ENCODE assay signal across 1 cellular context in the genomic region with DNA sequence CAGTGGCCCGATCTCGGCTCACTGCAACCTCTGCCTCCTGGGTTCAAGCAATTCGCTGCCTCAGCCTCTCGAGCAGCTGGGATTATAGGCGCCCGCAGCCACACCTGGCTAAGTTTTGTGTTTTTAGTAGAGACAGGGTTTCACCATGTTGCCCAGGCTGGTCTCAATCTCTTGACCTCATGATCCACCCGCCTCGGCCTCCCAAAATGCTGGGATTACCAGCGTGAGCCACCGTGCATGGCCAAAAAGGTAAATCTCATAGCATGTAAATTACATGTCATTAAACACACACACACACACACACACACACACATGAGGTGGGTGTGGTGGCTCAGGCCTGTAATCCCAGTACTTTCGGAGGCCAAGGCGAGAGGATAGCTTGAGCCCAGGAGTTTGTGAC.
TF ChIP-seq lines count a peak whose summit lies in the region.

No MANE protein-coding gene starts in this region.

TF ChIP-seq in K562, 482 proteins besides CTCF, POLR2A, EP300 and RAD21:
- TF ChIP-seq, protein P1, sequence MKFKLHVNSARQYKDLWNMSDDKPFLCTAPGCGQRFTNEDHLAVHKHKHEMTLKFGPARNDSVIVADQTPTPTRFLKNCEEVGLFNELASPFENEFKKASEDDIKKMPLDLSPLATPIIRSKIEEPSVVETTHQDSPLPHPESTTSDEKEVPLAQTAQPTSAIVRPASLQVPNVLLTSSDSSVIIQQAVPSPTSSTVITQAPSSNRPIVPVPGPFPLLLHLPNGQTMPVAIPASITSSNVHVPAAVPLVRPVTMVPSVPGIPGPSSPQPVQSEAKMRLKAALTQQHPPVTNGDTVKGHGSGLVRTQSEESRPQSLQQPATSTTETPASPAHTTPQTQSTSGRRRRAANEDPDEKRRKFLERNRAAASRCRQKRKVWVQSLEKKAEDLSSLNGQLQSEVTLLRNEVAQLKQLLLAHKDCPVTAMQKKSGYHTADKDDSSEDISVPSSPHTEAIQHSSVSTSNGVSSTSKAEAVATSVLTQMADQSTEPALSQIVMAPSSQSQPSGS (CRISPR knock-in tag; IDR thresholded peaks at IDR 0.05), result peak; percentile 73; the same call in 1 of the 2 replicates
- TF ChIP-seq ZNF124 (CRISPR knock-in tag; IDR thresholded peaks at IDR 0.05) (0 out of 2 replicates have a peak, but pooled peaks have one; percentile 77), FOXK1 (CRISPR knock-in tag; IDR thresholded peaks at IDR 0.05; ENCODE audit: borderline replicate concordance) (0 out of 2 replicates have a peak, but pooled peaks have one; percentile 65), EZH2 (IDR thresholded peaks at IDR 0.05; ENCODE audit: borderline replicate concordance, low read depth, low read length) (0 out of 2 replicates have a peak, but pooled peaks have one; percentile 47), ZNF12 (CRISPR knock-in tag; IDR thresholded peaks at IDR 0.05) (0 out of 2 replicates have a peak, but pooled peaks have one; percentile 24), IRF2 (CRISPR knock-in tag; IDR thresholded peaks at IDR 0.05) (0 out of 2 replicates have a peak, but pooled peaks have one; percentile 66), ETV5 (CRISPR knock-in tag; IDR thresholded peaks at IDR 0.05; ENCODE audit: low read depth) (0 out of 2 replicates have a peak, but pooled peaks have one; percentile 11)
